ENCODE assay signal across 3 cellular contexts in the genomic region with DNA sequence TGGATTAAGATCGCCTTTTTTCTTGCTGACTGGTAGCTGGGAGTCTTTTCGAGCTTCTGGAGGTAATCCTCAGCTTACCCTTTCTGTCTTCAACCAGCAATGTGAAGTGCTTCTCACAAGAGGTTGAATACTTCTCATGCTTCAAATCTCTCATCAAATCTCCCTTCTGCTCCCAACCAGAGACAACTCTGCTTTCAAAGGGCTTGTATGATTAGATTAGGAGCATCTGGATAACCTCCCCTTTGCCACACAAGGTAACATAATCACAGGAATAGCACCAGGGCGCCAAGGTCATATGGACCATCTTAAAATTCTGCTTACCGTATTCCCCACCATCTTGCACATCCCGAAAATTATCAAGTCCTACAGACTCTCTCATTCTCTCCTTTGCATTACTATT.
"Had no signal": no experiment of that assay in that cellular context is flagged by ENCODE, and none has a peak within 500 bp of the region (broad histone marks: within the 10 kb centered on the region; RNA-seq: fewer than 3 reads in every experiment).

No MANE protein-coding gene starts in this region.

- ATAC-seq: GM12878 had no signal

- H3K4me3 ChIP-seq: GM12878 had no signal

- DNase-seq: GDM1, GF-D8 had no signal
